ENCODE assay signal across 1 cellular context in the genomic region with DNA sequence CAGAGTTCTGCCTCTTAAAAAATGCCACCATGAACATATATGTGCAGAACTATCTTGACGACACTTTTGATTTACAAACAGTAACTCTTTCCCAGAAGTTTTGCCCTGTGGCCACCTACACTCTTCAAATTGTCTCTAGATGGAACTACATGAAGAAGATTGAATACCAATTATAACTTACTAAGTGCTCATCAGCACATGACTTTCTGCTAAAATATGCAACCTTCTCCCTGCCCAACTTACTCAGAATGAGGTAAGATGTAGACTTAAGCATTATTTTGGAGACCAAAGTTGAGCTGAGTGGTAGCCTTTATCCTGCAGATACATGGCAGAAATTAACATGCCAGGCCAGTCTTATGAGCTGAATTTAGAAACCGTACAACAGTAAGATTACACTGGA.
TF ChIP-seq lines count a peak whose summit lies in the region.

No MANE protein-coding gene starts in this region.

TF ChIP-seq in SK-N-SH treated with all-trans-retinoic acid at 6 μM for 48 hours, 23 proteins besides CTCF, POLR2A, EP300 and RAD21 (continued from another document):
- TF ChIP-seq, protein P1, sequence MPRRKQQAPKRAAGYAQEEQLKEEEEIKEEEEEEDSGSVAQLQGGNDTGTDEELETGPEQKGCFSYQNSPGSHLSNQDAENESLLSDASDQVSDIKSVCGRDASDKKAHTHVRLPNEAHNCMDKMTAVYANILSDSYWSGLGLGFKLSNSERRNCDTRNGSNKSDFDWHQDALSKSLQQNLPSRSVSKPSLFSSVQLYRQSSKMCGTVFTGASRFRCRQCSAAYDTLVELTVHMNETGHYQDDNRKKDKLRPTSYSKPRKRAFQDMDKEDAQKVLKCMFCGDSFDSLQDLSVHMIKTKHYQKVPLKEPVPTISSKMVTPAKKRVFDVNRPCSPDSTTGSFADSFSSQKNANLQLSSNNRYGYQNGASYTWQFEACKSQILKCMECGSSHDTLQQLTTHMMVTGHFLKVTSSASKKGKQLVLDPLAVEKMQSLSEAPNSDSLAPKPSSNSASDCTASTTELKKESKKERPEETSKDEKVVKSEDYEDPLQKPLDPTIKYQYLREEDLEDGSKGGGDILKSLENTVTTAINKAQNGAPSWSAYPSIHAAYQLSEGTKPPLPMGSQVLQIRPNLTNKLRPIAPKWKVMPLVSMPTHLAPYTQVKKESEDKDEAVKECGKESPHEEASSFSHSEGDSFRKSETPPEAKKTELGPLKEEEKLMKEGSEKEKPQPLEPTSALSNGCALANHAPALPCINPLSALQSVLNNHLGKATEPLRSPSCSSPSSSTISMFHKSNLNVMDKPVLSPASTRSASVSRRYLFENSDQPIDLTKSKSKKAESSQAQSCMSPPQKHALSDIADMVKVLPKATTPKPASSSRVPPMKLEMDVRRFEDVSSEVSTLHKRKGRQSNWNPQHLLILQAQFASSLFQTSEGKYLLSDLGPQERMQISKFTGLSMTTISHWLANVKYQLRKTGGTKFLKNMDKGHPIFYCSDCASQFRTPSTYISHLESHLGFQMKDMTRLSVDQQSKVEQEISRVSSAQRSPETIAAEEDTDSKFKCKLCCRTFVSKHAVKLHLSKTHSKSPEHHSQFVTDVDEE (CRISPR knock-in tag; IDR thresholded peaks at IDR 0.05), result no peak
- peak; percentile 21; the same call in 1 of the 2 replicates for TF ChIP-seq TOX (CRISPR knock-in tag; IDR thresholded peaks at IDR 0.05; ENCODE audit: borderline replicate concordance)
- no peak for TF ChIP-seq BACH2 (CRISPR knock-in tag; IDR thresholded peaks at IDR 0.05; ENCODE audit: borderline replicate concordance)
- peak; percentile 60; the same call in 1 of the 2 replicates for TF ChIP-seq PATZ1 (CRISPR knock-in tag; IDR thresholded peaks at IDR 0.05; ENCODE audit: borderline replicate concordance)
- TF ChIP-seq ZC3H10 (CRISPR knock-in tag; IDR thresholded peaks at IDR 0.05), result peak; percentile 92
- 0 out of 2 replicates have a peak, but pooled peaks have one; percentile 52 for TF ChIP-seq CSDC2 (CRISPR knock-in tag; IDR thresholded peaks at IDR 0.05)
